26 cellular contexts compared by ENCODE assay signal in genomic region chr11:95050595-95051202, GRCh38. TPM values are rescaled to one million over a fixed set of nuclear protein-coding genes. Genes with fewer than 3 reads are reported as not detected.
"Had no signal": no experiment of that assay in that cellular context is flagged by ENCODE, and none has a peak within 500 bp of the region (broad histone marks: within the 10 kb centered on the region; RNA-seq: fewer than 3 reads in every experiment).

No MANE protein-coding gene starts in this region.

- H3K27ac ChIP-seq: KMS-11, RWPE1 had no signal

- H3K9ac ChIP-seq: KMS-11, SK-N-SH had no signal

- DNase-seq: IMR-90; Kasumi-1; MM.1S; NCI-H1092 treated with DMSO at 0.1 percent for 48 hours; NCI-H1436; NCI-H187; NCI-H2029; NCI-H2081 treated with DMSO at 0.1 percent for 48 hours; NCI-H2171; NCI-H226; NCI-H446; NCI-H510A; NCI-H524 treated with DMSO at 0.1 percent for 48 hours; NCI-H69; NCI-H774; NK-92 treated with Interleukin-12 subunit alpha and Interleukin-12 subunit beta, amount 100 ng/mL, for 24 hours; PC-3; SHP77; SK-N-SH had no signal

- H3K9me3 ChIP-seq: SK-N-SH had no signal

- H3K4me2 ChIP-seq: KMS-11, SK-N-SH had no signal

- ATAC-seq: Panc1, PC-3 had no signal

RNA-seq across cellular contexts. Expression of gene KDM4F, which starts 1.5 kb away (rescaled TPM):
- total RNA-seq: HT-29, IMR-90, M059J, OCI-LY7, PC-3, SK-MEL-5 had no signal
- polyA plus RNA-seq: IMR-90, SK-N-SH had no signal

RNA-seq across cellular contexts. Expression of gene KDM4E, which starts 25.6 kb away (rescaled TPM):
- total RNA-seq: HT-29, IMR-90, M059J, OCI-LY7, PC-3, SK-MEL-5 had no signal
- polyA plus RNA-seq: IMR-90 had no signal
